8 cellular contexts compared by ENCODE assay signal in genomic region chr10:63236113-63236935, GRCh38.
DNase-seq lines count a peak whose midpoint lies in the region; ATAC-seq and TF ChIP-seq lines count a peak whose summit lies in the region.

No MANE protein-coding gene starts in this region.

- no peak overlapping the region for H3K4me3 ChIP-seq in epithelial cell of esophagus (ENCODE audit: low read length)

- peak; percentile 91 for ATAC-seq in GM18907 (IDR thresholded peaks at IDR 0.05; ENCODE audit: unreplicated experiment)
- peak; percentile 83 for ATAC-seq in HG03108 (IDR thresholded peaks at IDR 0.05; ENCODE audit: unreplicated experiment)

- no peak for TF ChIP-seq CTCF in epithelial cell of esophagus (IDR thresholded peaks at IDR 0.05; ENCODE audit: insufficient read depth, low read depth, low read length, missing control alignments)

- peak; percentile 72 for DNase-seq in AG20443 (ENCODE audit: low spot score)
- DNase-seq in RPMI8226, result peak; percentile 46
- peak; percentile 89 for DNase-seq in epithelial cell of esophagus (ENCODE audit: low read depth)
- DNase-seq in non-pigmented ciliary epithelial cell (ENCODE audit: low read depth), result peak; percentile 78
- no peak for DNase-seq in ureter (ENCODE audit: low spot score)
- DNase-seq in NCI-H748 (lab: John Stamatoyannopoulos, UW; ENCODE audit: unreplicated experiment), result no peak

Comparison
In these comparisons a context has a peak if more than half of its experiments do, and no peak if none do; other contexts are left out.
1. DNase-seq: peak in AG20443 (single experiment), RPMI8226 (single experiment), epithelial cell of esophagus (single experiment) and non-pigmented ciliary epithelial cell (single experiment); none in ureter (single experiment) and NCI-H748 (single experiment).